ENCODE assay signal across 8 cellular contexts in the genomic region with DNA sequence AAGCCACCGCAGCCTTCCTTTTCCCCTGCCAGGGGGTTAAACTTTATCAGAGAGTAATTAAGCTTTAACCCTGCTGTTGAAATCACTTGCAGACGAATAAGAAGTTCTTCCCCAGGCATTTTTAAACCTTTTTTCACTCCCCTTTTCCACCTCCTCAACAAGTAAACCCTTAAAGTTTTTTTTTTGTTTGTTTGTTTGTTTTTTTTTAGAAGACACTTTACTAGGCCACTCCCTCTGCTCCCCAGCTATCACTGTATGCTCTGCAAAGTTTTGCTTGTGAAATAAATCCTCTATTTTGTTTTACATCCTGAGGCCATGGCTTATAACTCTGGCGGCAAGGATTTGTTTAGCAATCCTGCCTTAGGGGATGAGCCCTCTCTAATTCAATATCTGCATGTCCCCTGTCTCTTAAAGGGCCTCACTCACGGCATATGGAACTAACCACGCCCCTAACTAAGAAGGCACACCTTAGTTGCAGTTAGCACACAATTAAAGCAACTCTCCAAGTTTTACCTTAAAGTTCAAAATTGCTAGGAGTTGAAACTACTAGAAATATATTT.
DNase-seq lines count a peak whose midpoint lies in the region; ATAC-seq and TF ChIP-seq lines count a peak whose summit lies in the region.

No MANE protein-coding gene starts in this region.

- TF ChIP-seq CTCF in breast epithelium (IDR thresholded peaks at IDR 0.05): no peak
- no peak for TF ChIP-seq CTCF in lung (IDR thresholded peaks at IDR 0.05; ENCODE audit: control extremely low read depth, extremely low read depth)

- WGBS in lung, 2 donors: 8 to 10% methylated on average over 5 of the region's 5 CpGs

- no peaks in the 10 kb centered on the region for H3K27me3 Mint-ChIP-seq in activated T-helper 2 cell treated with anti-CD3 and anti-CD28 coated beads, Interferon-gamma antibody, Interleukin-2, Interleukin-4, amounts not matched to agents 10 μg/mL and 5 μg/mL and 100 μg/mL, durations not matched to agents 14 hours and 24 hours and 36 hours (ENCODE audit: low read depth)

- H3K36me3 ChIP-seq in breast epithelium (no peaks in the 10 kb centered on the region), lung (ENCODE audit: control insufficient read depth in 2 of 2, insufficient read depth in 2 of 2, low read length in 2 of 2) (peaks cover 0 to 4% of the 10 kb centered on the region in 2 donors)

- H3K4me3 Mint-ChIP-seq in activated T-helper 2 cell treated with anti-CD3 and anti-CD28 coated beads, Interferon-gamma antibody, Interleukin-2, Interleukin-4, amounts not matched to agents 10 μg/mL and 5 μg/mL and 100 μg/mL, durations not matched to agents 14 hours and 24 hours and 36 hours (ENCODE audit: low read depth): no peak overlapping the region

- H3K4me1 Mint-ChIP-seq in activated T-helper 2 cell treated with anti-CD3 and anti-CD28 coated beads, Interferon-gamma antibody, Interleukin-2, Interleukin-4, amounts not matched to agents 10 μg/mL and 5 μg/mL and 100 μg/mL, durations not matched to agents 14 hours and 24 hours and 36 hours (ENCODE audit: low read depth): no peaks in the 10 kb centered on the region

- no peak for TF ChIP-seq POLR2A in breast epithelium (IDR thresholded peaks at IDR 0.05)

- no peak overlapping the region for H3K27ac Mint-ChIP-seq in activated T-helper 2 cell treated with anti-CD3 and anti-CD28 coated beads, Interferon-gamma antibody, Interleukin-2, Interleukin-4, amounts not matched to agents 10 μg/mL and 5 μg/mL and 100 μg/mL, durations not matched to agents 14 hours and 24 hours and 36 hours

- H3K9me3 ChIP-seq in breast epithelium (no peaks in the 10 kb centered on the region), lung (ENCODE audit: control insufficient read depth in 2 of 2, insufficient read depth in 1 of 2, low read length in 1 of 2) (no peaks in the 10 kb centered on the region)

- H3K4me1 ChIP-seq in breast epithelium: no peaks in the 10 kb centered on the region
- no peaks in the 10 kb centered on the region for H3K4me1 ChIP-seq in lung (ENCODE audit: control insufficient read depth in 2 of 2, insufficient read depth in 2 of 2, low read length in 2 of 2)

- H3K27ac ChIP-seq in breast epithelium (no peak overlapping the region), lung (ENCODE audit: low read depth in 1 of 2, low read length in 1 of 2) (no peak overlapping the region), substantia nigra (ENCODE audit: low read depth, low read length, poor library complexity, severe bottlenecking) (no peak overlapping the region)

- H3K4me3 ChIP-seq in breast epithelium (peak overlapping the region; percentile 27 to 67 (median 60)), lung (peak overlapping the region; percentile 15)

- peaks cover 11% of the 10 kb centered on the region for H3K9me3 Mint-ChIP-seq in activated T-helper 2 cell treated with anti-CD3 and anti-CD28 coated beads, Interferon-gamma antibody, Interleukin-2, Interleukin-4, amounts not matched to agents 10 μg/mL and 5 μg/mL and 100 μg/mL, durations not matched to agents 14 hours and 24 hours and 36 hours

- DNase-seq in Daoy (ENCODE audit: low read depth) (peak; percentile 1), breast epithelium (ENCODE audit: low spot score in 2 of 2) (no peak), lung (ENCODE audit: low spot score) (no peak), substantia nigra (lab: John Stamatoyannopoulos, UW) (no peak), NCI-H446 treated with DMSO at 0.1 percent for 48 hours (lab: John Stamatoyannopoulos, UW) (no peak), T-helper 9 cell (no peak)
- DNase-seq in activated T-helper 2 cell treated with anti-CD3 and anti-CD28 coated beads, Interferon-gamma antibody, Interleukin-2, Interleukin-4, amounts not matched to agents 10 μg/mL and 5 μg/mL and 100 μg/mL, durations not matched to agents 14 hours and 24 hours and 36 hours (ENCODE audit: low spot score): no peak

- no peaks in the 10 kb centered on the region for H3K27me3 ChIP-seq in breast epithelium
- H3K27me3 ChIP-seq in lung (ENCODE audit: control insufficient read depth, insufficient read depth): no peaks in the 10 kb centered on the region

- intact Hi-C loops in breast epithelium (cut with DNase I; ENCODE audit: low total_unique reads): no loop called here
- intact Hi-C loops in activated T-helper 2 cell treated with anti-CD3 and anti-CD28 coated beads, Interferon-gamma antibody, Interleukin-2, Interleukin-4, amounts not matched to agents 10 μg/mL and 5 μg/mL and 100 μg/mL, durations not matched to agents 14 hours and 24 hours and 36 hours (cut with micrococcal nuclease): no loop called here

- ATAC-seq in HG03432 (IDR thresholded peaks at IDR 0.05; ENCODE audit: unreplicated experiment): peak; percentile 58
- no peak for ATAC-seq in lung (ENCODE audit: insufficient read depth, low FRiP score)

- no peaks in the 10 kb centered on the region for H3K36me3 Mint-ChIP-seq in activated T-helper 2 cell treated with anti-CD3 and anti-CD28 coated beads, Interferon-gamma antibody, Interleukin-2, Interleukin-4, amounts not matched to agents 10 μg/mL and 5 μg/mL and 100 μg/mL, durations not matched to agents 14 hours and 24 hours and 36 hours (ENCODE audit: low read depth)
